Comparison of ENCODE assay signal across 8 cellular contexts in genomic region chr14:91510171-91511013, GRCh38. TPM values are rescaled to one million over a fixed set of nuclear protein-coding genes. Genes with fewer than 3 reads are reported as not detected.
DNase-seq lines count a peak whose midpoint lies in the region; TF ChIP-seq lines count a peak whose summit lies in the region.

Gene PPP4R3A, minus strand, starts transcription at chr14:91510310. Its CDS starts 663 bp downstream, at chr14:91509647.

- peaks cover 6% of the 10 kb centered on the region for H3K36me3 Mint-ChIP-seq in neural crest cell (ENCODE audit: low read depth)

- peak within 1 kb of the TSS; percentile 100 for H3K27ac Mint-ChIP-seq in neural crest cell (ENCODE audit: unreplicated experiment)

- H3K4me3 ChIP-seq in HAP-1 (peak within 1 kb of the TSS; percentile 100), MM.1S (ENCODE audit: low read length) (peak within 1 kb of the TSS; percentile 80), fibroblast of villous mesenchyme (ENCODE audit: low read depth, low read length) (peak within 1 kb of the TSS; percentile 95), stomach smooth muscle (ENCODE audit: low read length in 2 of 2) (peak within 1 kb of the TSS; percentile 90)

- peaks cover 3% of the 10 kb centered on the region for H4K20me1 ChIP-seq in MM.1S (ENCODE audit: insufficient read depth, low read length)

- no peaks in the 10 kb centered on the region for H3F3A ChIP-seq in MM.1S (ENCODE audit: insufficient read depth, low read length)

- H3K9me3 ChIP-seq in ES-I3 (ENCODE audit: control insufficient read depth, insufficient read depth, low read length) (no peaks in the 10 kb centered on the region), HAP-1 (no peaks in the 10 kb centered on the region), MM.1S (replicated peaks; ENCODE audit: insufficient read depth, low read length) (no peaks in the 10 kb centered on the region), stomach smooth muscle (ENCODE audit: control insufficient read depth in 2 of 2, low read length in 2 of 2) (no peaks in the 10 kb centered on the region)

- H3K4me1 Mint-ChIP-seq in neural crest cell, result peaks cover 27% of the 10 kb centered on the region

- H3K36me3 ChIP-seq in ES-I3 (ENCODE audit: insufficient read depth, low read length) (0 out of 2 replicates have a peak, but pooled peaks cover 4% of the 10 kb centered on the region), HAP-1 (replicated peaks) (peaks cover 33% of the 10 kb centered on the region), MM.1S (replicated peaks; ENCODE audit: insufficient read depth, low read length) (no peaks in the 10 kb centered on the region), stomach smooth muscle (ENCODE audit: control insufficient read depth in 2 of 2, insufficient read depth in 2 of 2, low read length in 2 of 2) (no peaks in the 10 kb centered on the region)

- H3K27ac ChIP-seq in MM.1S (ENCODE audit: low read length) (peak within 1 kb of the TSS; percentile 97), stomach smooth muscle (ENCODE audit: low read length) (peak within 1 kb of the TSS; percentile 99)

- H3K9ac ChIP-seq in ES-I3 (ENCODE audit: low read depth, low read length) (peak within 1 kb of the TSS; percentile 88), MM.1S (ENCODE audit: low read length) (peak within 1 kb of the TSS; percentile 95), stomach smooth muscle (ENCODE audit: low read length in 2 of 2) (peak within 1 kb of the TSS; percentile 96 to 99)

- no peaks in the 10 kb centered on the region for H3K9me2 ChIP-seq in MM.1S (replicated peaks; ENCODE audit: insufficient read depth, low read length)

- DNase-seq in HAP-1 (ENCODE audit: low spot score in 2 of 2), result peak; percentile 96
- peak; percentile 92 for DNase-seq in MM.1S
- DNase-seq in SIG-M5 (lab: John Stamatoyannopoulos, UW), result peak; percentile 64
- peak; percentile 96 for DNase-seq in activated gamma-delta T cell (lab: John Stamatoyannopoulos, UW)
- DNase-seq in fibroblast of villous mesenchyme (ENCODE audit: low read depth), result peak; percentile 97
- peak; percentile 90 for DNase-seq in neural crest cell (ENCODE audit: low read depth, low spot score)

- H2AFZ ChIP-seq in MM.1S (ENCODE audit: low read length), result peak within 1 kb of the TSS; percentile 77

- H3K27me3 ChIP-seq in HAP-1 (ENCODE audit: low read depth), result no peaks in the 10 kb centered on the region
- H3K27me3 ChIP-seq in MM.1S (replicated peaks; ENCODE audit: insufficient read depth, low read length), result no peaks in the 10 kb centered on the region
- H3K27me3 ChIP-seq in stomach smooth muscle (ENCODE audit: control insufficient read depth in 1 of 2, insufficient read depth in 2 of 2, low read length in 2 of 2), result no peaks in the 10 kb centered on the region

- in situ Hi-C loops in HAP-1 (cut with MboI; ENCODE audit: low sequenced_read_pairs), result no loop called here

- TF ChIP-seq CTCF in MM.1S (IDR thresholded peaks at IDR 0.05; ENCODE audit: low read length) (no peak), fibroblast of villous mesenchyme (IDR thresholded peaks at IDR 0.05; ENCODE audit: insufficient read depth, low read depth, low read length) (no peak), neural crest cell (conservative IDR thresholded peaks at IDR 0.05) (no peak)

- no peaks in the 10 kb centered on the region for H3K9me3 Mint-ChIP-seq in neural crest cell

- H3K79me2 ChIP-seq in MM.1S (ENCODE audit: low read length), result peaks cover 41% of the 10 kb centered on the region

- H3K4me3 Mint-ChIP-seq in neural crest cell, result peak within 1 kb of the TSS; percentile 98

- H3K4me2 ChIP-seq in MM.1S (ENCODE audit: low read depth, low read length), result peak within 1 kb of the TSS; percentile 75

- no peaks in the 10 kb centered on the region for H3K4me1 ChIP-seq in ES-I3 (ENCODE audit: insufficient read depth, low read length)
- H3K4me1 ChIP-seq in HAP-1, result peaks cover 7% of the 10 kb centered on the region; the same call in 1 of the 2 replicates
- no peaks in the 10 kb centered on the region for H3K4me1 ChIP-seq in MM.1S (ENCODE audit: low read length)
- peaks cover 14% of the 10 kb centered on the region for H3K4me1 ChIP-seq in stomach smooth muscle (ENCODE audit: control insufficient read depth, insufficient read depth, low read length)

- H3K27me3 Mint-ChIP-seq in neural crest cell (ENCODE audit: low read depth), result no peaks in the 10 kb centered on the region

RNA-seq across cellular contexts. Expression of gene PPP4R3A, which starts in this region (rescaled TPM):
- total RNA-seq in fibroblast of villous mesenchyme (43.5 and 65.2 TPM in 2 replicates), neural crest cell (111 TPM in 2 replicates)

Comparison
In these comparisons a context has a peak if more than half of its experiments do, and no peak if none do; other contexts are left out.
1. Peak in every context shown above with its lines: DNase-seq, H3K4me3 ChIP-seq and H3K27ac ChIP-seq.